ENCODE assay signal across 21 cellular contexts in genomic region chr6:149164199-149164745, GRCh38.
"Had no signal": no experiment of that assay in that cellular context is flagged by ENCODE, and none has a peak within 500 bp of the region (broad histone marks: within the 10 kb centered on the region; RNA-seq: fewer than 3 reads in every experiment).

No MANE protein-coding gene starts in this region.

- H3K27ac ChIP-seq: body of pancreas, cardiac muscle cell, heart left ventricle, pancreas, prostate gland had no signal

- H3K4me3 ChIP-seq: body of pancreas, cardiac muscle cell, heart left ventricle, pancreas, prostate gland, smooth muscle cell, tibial nerve had no signal

- H3K36me3 ChIP-seq: cardiac muscle cell, heart left ventricle, pancreas, prostate gland, tibial nerve had no signal

- DNase-seq: activated CD4-positive, alpha-beta T cell treated with anti-CD3 and anti-CD28 coated beads for 1 hour; activated CD8-positive, alpha-beta memory T cell treated with anti-CD3 and anti-CD28 coated beads, Interleukin-2, amount 10 ng/mL, durations not matched to agents 7 days and 5 days; activated CD8-positive, alpha-beta T cell treated with anti-CD3 and anti-CD28 coated beads, Interleukin-2, amount 10 ng/mL, durations not matched to agents 7 days and 5 days; activated T-cell treated with anti-CD3 and anti-CD28 coated beads, Interleukin-2, amount 50 U/mL, for 48 hours; body of pancreas; endodermal cell; foreskin fibroblast; heart left ventricle; hypothalamus; immature natural killer cell; naive B cell; nucleus accumbens; pancreas; stimulated activated CD4-positive, alpha-beta T cell treated with anti-CD3 and anti-CD28 coated beads, Interleukin-15, amount 100 ng/mL, for 24 hours; stimulated activated CD4-positive, alpha-beta T cell treated with anti-CD3 and anti-CD28 coated beads, Interleukin-2, amount 100 ng/mL, for 24 hours; stimulated activated naive CD4-positive, alpha-beta T cell treated with Interleukin-2 at 50 U/mL for 16 hours; T-helper 2 cell had no signal

- H3K9me3 ChIP-seq: body of pancreas, heart left ventricle, prostate gland, tibial nerve had no signal
